8 cellular contexts compared by ENCODE assay signal in genomic region chr6:34657037-34657306, GRCh38. TPM values are rescaled to one million over a fixed set of nuclear protein-coding genes. Genes with fewer than 3 reads are reported as not detected.
A peak's percentile ranks its signal among the peaks of the same experiment; 100 is the strongest.
DNase-seq lines count a peak whose midpoint lies in the region; ATAC-seq and TF ChIP-seq lines count a peak whose summit lies in the region.

No MANE protein-coding gene starts in this region.

- H3K27me3 ChIP-seq in left lung (no peaks in the 10 kb centered on the region), tibial nerve (no peaks in the 10 kb centered on the region)

- peaks cover 0 to 6% of the 10 kb centered on the region in 2 donors for H3K36me3 Mint-ChIP-seq in activated T-cell treated with anti-CD3 and anti-CD28 coated beads, Interleukin-2, amount 50 U/mL, for 72 hours (ENCODE audit: insufficient read depth in 2 of 2)
- peaks cover 19% of the 10 kb centered on the region for H3K36me3 Mint-ChIP-seq in activated naive CD8-positive, alpha-beta T cell treated with anti-CD3 and anti-CD28 coated beads, Interleukin-2, amount 10 ng/mL, durations not matched to agents 7 days and 5 days

- H3K36me3 ChIP-seq in left lung (peaks cover 0 to 9% of the 10 kb centered on the region in 2 donors), tibial nerve (peaks cover 0 to 6% (median 0%) of the 10 kb centered on the region in 3 donors)

- no peak for TF ChIP-seq EP300 in tibial nerve (IDR thresholded peaks at IDR 0.05)

- DNase-seq in activated T-cell treated with anti-CD3 and anti-CD28 coated beads, Interleukin-2, amount 50 U/mL, for 72 hours: no peak
- DNase-seq in activated T-cell treated with anti-CD3 and anti-CD28 coated beads, Interleukin-2, amount 50 U/mL, for 48 hours: no peak
- no peak for DNase-seq in activated naive CD8-positive, alpha-beta T cell treated with anti-CD3 and anti-CD28 coated beads, Interleukin-2, amount 10 ng/mL, durations not matched to agents 7 days and 5 days
- DNase-seq in left lung (no peak), tibial nerve (ENCODE audit: low spot score in 2 of 2) (no peak), kidney glomerular epithelial cell (lab: John Stamatoyannopoulos, UW) (no peak), COLO668 (lab: John Stamatoyannopoulos, UW; ENCODE audit: unreplicated experiment) (no peak), NCI-H82 (lab: John Stamatoyannopoulos, UW) (no peak)

- no peaks in the 10 kb centered on the region for H3K9me3 Mint-ChIP-seq in activated T-cell treated with anti-CD3 and anti-CD28 coated beads, Interleukin-2, amount 50 U/mL, for 72 hours
- H3K9me3 Mint-ChIP-seq in activated naive CD8-positive, alpha-beta T cell treated with anti-CD3 and anti-CD28 coated beads, Interleukin-2, amount 10 ng/mL, durations not matched to agents 7 days and 5 days: no peaks in the 10 kb centered on the region

- H3K4me1 ChIP-seq in left lung (peaks cover 22 to 66% of the 10 kb centered on the region in 2 donors), tibial nerve (peaks cover 2 to 46% (median 27%) of the 10 kb centered on the region in 4 donors)

- no peak for ATAC-seq in activated T-cell treated with anti-CD3 and anti-CD28 coated beads, Interleukin-2, amount 50 U/mL, for 72 hours (replicated peaks in 1 of 2)
- no peak for ATAC-seq in activated naive CD8-positive, alpha-beta T cell treated with anti-CD3 and anti-CD28 coated beads, Interleukin-2, amount 10 ng/mL, durations not matched to agents 7 days and 5 days (ENCODE audit: low read depth)
- no peak for ATAC-seq in left lung

- peaks cover 43% of the 10 kb centered on the region for H3K4me1 Mint-ChIP-seq in activated T-cell treated with anti-CD3 and anti-CD28 coated beads, Interleukin-2, amount 50 U/mL, for 72 hours (ENCODE audit: low read depth)
- peaks cover 25% of the 10 kb centered on the region for H3K4me1 Mint-ChIP-seq in activated naive CD8-positive, alpha-beta T cell treated with anti-CD3 and anti-CD28 coated beads, Interleukin-2, amount 10 ng/mL, durations not matched to agents 7 days and 5 days

- H3K27me3 Mint-ChIP-seq in activated T-cell treated with anti-CD3 and anti-CD28 coated beads, Interleukin-2, amount 50 U/mL, for 72 hours (ENCODE audit: low read depth): no peaks in the 10 kb centered on the region
- H3K27me3 Mint-ChIP-seq in activated naive CD8-positive, alpha-beta T cell treated with anti-CD3 and anti-CD28 coated beads, Interleukin-2, amount 10 ng/mL, durations not matched to agents 7 days and 5 days: no peaks in the 10 kb centered on the region

- H3K27ac ChIP-seq in left lung: peak overlapping the region; percentile 87 to 93
- peak overlapping the region; percentile 63 to 95 (median 84) for H3K27ac ChIP-seq in tibial nerve

- no peak for TF ChIP-seq CTCF in left lung (IDR thresholded peaks at IDR 0.05)
- TF ChIP-seq CTCF in tibial nerve (IDR thresholded peaks at IDR 0.05): no peak

- no peaks in the 10 kb centered on the region for H3K9me3 ChIP-seq in left lung
- no peaks in the 10 kb centered on the region for H3K9me3 ChIP-seq in tibial nerve

- peak overlapping the region; percentile 72 to 90 for H3K4me3 Mint-ChIP-seq in activated T-cell treated with anti-CD3 and anti-CD28 coated beads, Interleukin-2, amount 50 U/mL, for 72 hours
- H3K4me3 Mint-ChIP-seq in activated naive CD8-positive, alpha-beta T cell treated with anti-CD3 and anti-CD28 coated beads, Interleukin-2, amount 10 ng/mL, durations not matched to agents 7 days and 5 days: peak overlapping the region; percentile 85

- 0% methylated on average over 1 of the region's 1 CpG for WGBS in tibial nerve, 2 donors

- TF ChIP-seq POLR2A in tibial nerve (IDR thresholded peaks at IDR 0.05): no peak

- peak overlapping the region; percentile 97 for H3K27ac Mint-ChIP-seq in activated T-cell treated with anti-CD3 and anti-CD28 coated beads, Interleukin-2, amount 50 U/mL, for 72 hours
- H3K27ac Mint-ChIP-seq in activated naive CD8-positive, alpha-beta T cell treated with anti-CD3 and anti-CD28 coated beads, Interleukin-2, amount 10 ng/mL, durations not matched to agents 7 days and 5 days: peak overlapping the region; percentile 93

- intact Hi-C loops in left lung (cut with DNase I): no loop called here

- POLR2A ChIA-PET in activated naive CD8-positive, alpha-beta T cell treated with anti-CD3 and anti-CD28 coated beads, Interleukin-2, amount 10 ng/mL, durations not matched to agents 7 days and 5 days (lab: Charles Lee): interaction anchor here (1.1 to 3.0 kb wide), 6 partner anchors 16 to 231 kb away, joined by 3 to 27 read pairs (median 6); partner anchors contain the start of genes BLTP3A, ILRUN, SNRPC and TAF11

- H3K4me3 ChIP-seq in left lung (peak overlapping the region; percentile 18 to 28), tibial nerve (peak overlapping the region; percentile 11 to 51 (median 39))

RNA-seq across cellular contexts. Expression of gene ILRUN, which starts 39.6 kb away (rescaled TPM):
- 10 to 100 TPM; 68.8 to 78.8 TPM for total RNA-seq in activated T-cell treated with anti-CD3 and anti-CD28 coated beads, Interleukin-2, amount 50 U/mL, for 72 hours
- total RNA-seq in activated naive CD8-positive, alpha-beta T cell treated with anti-CD3 and anti-CD28 coated beads, Interleukin-2, amount 10 ng/mL, durations not matched to agents 7 days and 5 days: 10 to 100 TPM; 66.1 to 73.8 TPM
- 10 to 100 TPM; 75.9 to 82.9 TPM for total RNA-seq in left lung
- total RNA-seq in tibial nerve: 10 to 100 TPM; 57.6 to 78.9 (median 65.7) TPM
